ENCODE assay signal across 2 cellular contexts in the genomic region with DNA sequence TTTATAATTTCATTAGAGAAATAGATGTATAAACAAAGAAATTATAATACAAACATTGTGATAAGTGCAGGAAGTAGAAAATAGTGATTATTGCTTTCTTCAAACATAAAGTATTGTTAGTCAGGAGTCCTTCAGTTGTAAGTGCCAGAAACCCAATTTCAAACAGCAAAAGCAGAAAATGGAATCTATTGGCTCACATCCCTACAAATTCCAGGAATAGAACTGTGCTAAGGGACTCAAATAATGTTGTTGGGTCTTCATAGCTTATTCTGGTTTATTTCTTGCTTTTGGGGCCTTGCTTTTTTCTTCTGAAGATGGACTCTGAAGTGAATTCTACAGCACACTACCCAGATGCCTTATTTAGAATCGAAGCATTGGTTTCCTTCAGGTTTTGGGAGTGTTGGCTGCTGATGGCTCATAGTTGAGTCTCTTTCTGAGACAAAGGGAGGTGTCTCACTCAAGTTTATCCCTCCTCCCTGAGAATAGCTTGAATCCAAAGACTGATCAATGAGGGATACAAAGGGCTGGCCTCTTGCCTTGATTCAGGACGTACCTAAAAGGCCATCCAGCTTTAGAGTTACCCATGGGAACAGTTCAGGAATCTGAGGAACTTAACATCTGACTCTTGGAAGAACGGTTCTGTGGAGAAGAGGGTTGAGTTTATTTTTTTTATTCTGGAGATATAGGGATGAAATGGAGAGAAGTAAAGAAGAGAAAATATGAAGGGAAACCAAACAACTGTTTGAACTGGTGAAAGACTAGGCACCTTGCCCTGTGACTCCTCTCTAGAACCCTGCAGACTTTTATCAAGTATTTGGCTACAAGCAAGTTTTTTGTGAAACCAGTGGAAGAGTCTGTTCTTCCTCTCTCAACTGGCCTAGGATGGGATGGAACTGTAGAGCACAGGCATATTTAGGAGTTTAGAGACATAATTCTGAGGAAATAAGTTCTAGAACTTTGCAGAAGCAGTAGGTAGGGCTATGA.
TF ChIP-seq lines count a peak whose summit lies in the region.

No MANE protein-coding gene starts in this region.

TF ChIP-seq in IMR-90, 13 proteins besides CTCF, POLR2A, EP300 and RAD21:
- TF ChIP-seq SMC3 (IDR thresholded peaks at IDR 0.05; ENCODE audit: low read depth, low read length) (no peak), NFE2L2 (IDR thresholded peaks at IDR 0.05; ENCODE audit: low read depth, low read length) (no peak), RCOR1 (IDR thresholded peaks at IDR 0.05; ENCODE audit: insufficient replicate concordance, low read length) (no peak)

TF ChIP-seq in H1, 55 proteins besides CTCF, POLR2A, EP300 and RAD21:
- no peak for TF ChIP-seq SP2 (IDR thresholded peaks at IDR 0.05; ENCODE audit: low read length)
- no peak for TF ChIP-seq TAF7 (optimal IDR thresholded peaks at IDR 0.05; ENCODE audit: borderline replicate concordance, low read depth, low read length)
- no peak for TF ChIP-seq TEAD4 (IDR thresholded peaks at IDR 0.05; ENCODE audit: low read depth, low read length)
- TF ChIP-seq, protein P1, sequence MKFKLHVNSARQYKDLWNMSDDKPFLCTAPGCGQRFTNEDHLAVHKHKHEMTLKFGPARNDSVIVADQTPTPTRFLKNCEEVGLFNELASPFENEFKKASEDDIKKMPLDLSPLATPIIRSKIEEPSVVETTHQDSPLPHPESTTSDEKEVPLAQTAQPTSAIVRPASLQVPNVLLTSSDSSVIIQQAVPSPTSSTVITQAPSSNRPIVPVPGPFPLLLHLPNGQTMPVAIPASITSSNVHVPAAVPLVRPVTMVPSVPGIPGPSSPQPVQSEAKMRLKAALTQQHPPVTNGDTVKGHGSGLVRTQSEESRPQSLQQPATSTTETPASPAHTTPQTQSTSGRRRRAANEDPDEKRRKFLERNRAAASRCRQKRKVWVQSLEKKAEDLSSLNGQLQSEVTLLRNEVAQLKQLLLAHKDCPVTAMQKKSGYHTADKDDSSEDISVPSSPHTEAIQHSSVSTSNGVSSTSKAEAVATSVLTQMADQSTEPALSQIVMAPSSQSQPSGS (IDR thresholded peaks at IDR 0.05; ENCODE audit: low read length): no peak
- TF ChIP-seq SRF (IDR thresholded peaks at IDR 0.05; ENCODE audit: low read depth, low read length): no peak
- no peak for TF ChIP-seq ZNF274 (IDR thresholded peaks at IDR 0.05; ENCODE audit: borderline replicate concordance, extremely low read depth, low read length)
- TF ChIP-seq, protein P2, sequence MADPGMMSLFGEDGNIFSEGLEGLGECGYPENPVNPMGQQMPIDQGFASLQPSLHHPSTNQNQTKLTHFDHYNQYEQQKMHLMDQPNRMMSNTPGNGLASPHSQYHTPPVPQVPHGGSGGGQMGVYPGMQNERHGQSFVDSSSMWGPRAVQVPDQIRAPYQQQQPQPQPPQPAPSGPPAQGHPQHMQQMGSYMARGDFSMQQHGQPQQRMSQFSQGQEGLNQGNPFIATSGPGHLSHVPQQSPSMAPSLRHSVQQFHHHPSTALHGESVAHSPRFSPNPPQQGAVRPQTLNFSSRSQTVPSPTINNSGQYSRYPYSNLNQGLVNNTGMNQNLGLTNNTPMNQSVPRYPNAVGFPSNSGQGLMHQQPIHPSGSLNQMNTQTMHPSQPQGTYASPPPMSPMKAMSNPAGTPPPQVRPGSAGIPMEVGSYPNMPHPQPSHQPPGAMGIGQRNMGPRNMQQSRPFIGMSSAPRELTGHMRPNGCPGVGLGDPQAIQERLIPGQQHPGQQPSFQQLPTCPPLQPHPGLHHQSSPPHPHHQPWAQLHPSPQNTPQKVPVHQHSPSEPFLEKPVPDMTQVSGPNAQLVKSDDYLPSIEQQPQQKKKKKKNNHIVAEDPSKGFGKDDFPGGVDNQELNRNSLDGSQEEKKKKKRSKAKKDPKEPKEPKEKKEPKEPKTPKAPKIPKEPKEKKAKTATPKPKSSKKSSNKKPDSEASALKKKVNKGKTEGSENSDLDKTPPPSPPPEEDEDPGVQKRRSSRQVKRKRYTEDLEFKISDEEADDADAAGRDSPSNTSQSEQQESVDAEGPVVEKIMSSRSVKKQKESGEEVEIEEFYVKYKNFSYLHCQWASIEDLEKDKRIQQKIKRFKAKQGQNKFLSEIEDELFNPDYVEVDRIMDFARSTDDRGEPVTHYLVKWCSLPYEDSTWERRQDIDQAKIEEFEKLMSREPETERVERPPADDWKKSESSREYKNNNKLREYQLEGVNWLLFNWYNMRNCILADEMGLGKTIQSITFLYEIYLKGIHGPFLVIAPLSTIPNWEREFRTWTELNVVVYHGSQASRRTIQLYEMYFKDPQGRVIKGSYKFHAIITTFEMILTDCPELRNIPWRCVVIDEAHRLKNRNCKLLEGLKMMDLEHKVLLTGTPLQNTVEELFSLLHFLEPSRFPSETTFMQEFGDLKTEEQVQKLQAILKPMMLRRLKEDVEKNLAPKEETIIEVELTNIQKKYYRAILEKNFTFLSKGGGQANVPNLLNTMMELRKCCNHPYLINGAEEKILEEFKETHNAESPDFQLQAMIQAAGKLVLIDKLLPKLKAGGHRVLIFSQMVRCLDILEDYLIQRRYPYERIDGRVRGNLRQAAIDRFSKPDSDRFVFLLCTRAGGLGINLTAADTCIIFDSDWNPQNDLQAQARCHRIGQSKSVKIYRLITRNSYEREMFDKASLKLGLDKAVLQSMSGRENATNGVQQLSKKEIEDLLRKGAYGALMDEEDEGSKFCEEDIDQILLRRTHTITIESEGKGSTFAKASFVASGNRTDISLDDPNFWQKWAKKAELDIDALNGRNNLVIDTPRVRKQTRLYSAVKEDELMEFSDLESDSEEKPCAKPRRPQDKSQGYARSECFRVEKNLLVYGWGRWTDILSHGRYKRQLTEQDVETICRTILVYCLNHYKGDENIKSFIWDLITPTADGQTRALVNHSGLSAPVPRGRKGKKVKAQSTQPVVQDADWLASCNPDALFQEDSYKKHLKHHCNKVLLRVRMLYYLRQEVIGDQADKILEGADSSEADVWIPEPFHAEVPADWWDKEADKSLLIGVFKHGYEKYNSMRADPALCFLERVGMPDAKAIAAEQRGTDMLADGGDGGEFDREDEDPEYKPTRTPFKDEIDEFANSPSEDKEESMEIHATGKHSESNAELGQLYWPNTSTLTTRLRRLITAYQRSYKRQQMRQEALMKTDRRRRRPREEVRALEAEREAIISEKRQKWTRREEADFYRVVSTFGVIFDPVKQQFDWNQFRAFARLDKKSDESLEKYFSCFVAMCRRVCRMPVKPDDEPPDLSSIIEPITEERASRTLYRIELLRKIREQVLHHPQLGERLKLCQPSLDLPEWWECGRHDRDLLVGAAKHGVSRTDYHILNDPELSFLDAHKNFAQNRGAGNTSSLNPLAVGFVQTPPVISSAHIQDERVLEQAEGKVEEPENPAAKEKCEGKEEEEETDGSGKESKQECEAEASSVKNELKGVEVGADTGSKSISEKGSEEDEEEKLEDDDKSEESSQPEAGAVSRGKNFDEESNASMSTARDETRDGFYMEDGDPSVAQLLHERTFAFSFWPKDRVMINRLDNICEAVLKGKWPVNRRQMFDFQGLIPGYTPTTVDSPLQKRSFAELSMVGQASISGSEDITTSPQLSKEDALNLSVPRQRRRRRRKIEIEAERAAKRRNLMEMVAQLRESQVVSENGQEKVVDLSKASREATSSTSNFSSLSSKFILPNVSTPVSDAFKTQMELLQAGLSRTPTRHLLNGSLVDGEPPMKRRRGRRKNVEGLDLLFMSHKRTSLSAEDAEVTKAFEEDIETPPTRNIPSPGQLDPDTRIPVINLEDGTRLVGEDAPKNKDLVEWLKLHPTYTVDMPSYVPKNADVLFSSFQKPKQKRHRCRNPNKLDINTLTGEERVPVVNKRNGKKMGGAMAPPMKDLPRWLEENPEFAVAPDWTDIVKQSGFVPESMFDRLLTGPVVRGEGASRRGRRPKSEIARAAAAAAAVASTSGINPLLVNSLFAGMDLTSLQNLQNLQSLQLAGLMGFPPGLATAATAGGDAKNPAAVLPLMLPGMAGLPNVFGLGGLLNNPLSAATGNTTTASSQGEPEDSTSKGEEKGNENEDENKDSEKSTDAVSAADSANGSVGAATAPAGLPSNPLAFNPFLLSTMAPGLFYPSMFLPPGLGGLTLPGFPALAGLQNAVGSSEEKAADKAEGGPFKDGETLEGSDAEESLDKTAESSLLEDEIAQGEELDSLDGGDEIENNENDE (IDR thresholded peaks at IDR 0.05; ENCODE audit: insufficient replicate concordance, low read length): no peak
- no peak for TF ChIP-seq POLR2AphosphoS5 (IDR thresholded peaks at IDR 0.05; ENCODE audit: low read depth, low read length)
- TF ChIP-seq CBX8 (IDR thresholded peaks at IDR 0.05; ENCODE audit: borderline replicate concordance, low read depth, low read length): no peak
- TF ChIP-seq ATF3 (IDR thresholded peaks at IDR 0.05; ENCODE audit: insufficient read depth, low read depth, low read length): no peak
- TF ChIP-seq NRF1 (IDR thresholded peaks at IDR 0.05; ENCODE audit: low read depth, low read length): no peak
- no peak for TF ChIP-seq HDAC2 (IDR thresholded peaks at IDR 0.05; ENCODE audit: borderline replicate concordance in 1 of 2, low read depth in 2 of 2, low read length in 2 of 2)
- TF ChIP-seq CEBPB (IDR thresholded peaks at IDR 0.05; ENCODE audit: low read depth, low read length): no peak
